ENCODE assay signal across 32 cellular contexts in genomic region chr3:82745544-82745943, GRCh38.
"Had no signal": no experiment of that assay in that cellular context is flagged by ENCODE, and none has a peak within 500 bp of the region (broad histone marks: within the 10 kb centered on the region; RNA-seq: fewer than 3 reads in every experiment).

No MANE protein-coding gene starts in this region.

- H3K4me3 ChIP-seq: SJCRH30, SK-N-MC had no signal

- ATAC-seq: activated naive CD8-positive, alpha-beta T cell treated with anti-CD3 and anti-CD28 coated beads, Interleukin-2, amount 50 U/mL, for 24 hours; activated T-cell treated with anti-CD3 and anti-CD28 coated beads, Interleukin-2, amount 50 U/mL, for 4 hours; Panc1 had no signal

- DNase-seq: activated CD4-positive, alpha-beta T cell treated with anti-CD3 and anti-CD28 coated beads, Interleukin-2, amount 10 ng/mL, durations not matched to agents 24 days and 14 days; activated CD4-positive, alpha-beta T cell treated with anti-CD3 and anti-CD28 coated beads, Interleukin-2, amount 50 U/mL, for 4 hours; activated CD8-positive, alpha-beta memory T cell treated with anti-CD3 and anti-CD28 coated beads, Interleukin-2, amount 50 U/mL, for 4 hours; activated effector memory CD4-positive, alpha-beta T cell treated with Interleukin-2 at 50 U/mL for 16 hours; activated naive CD4-positive, alpha-beta T cell treated with anti-CD3 and anti-CD28 coated beads, Interleukin-2, amount 10 ng/mL, durations not matched to agents 7 days and 5 days; activated naive CD8-positive, alpha-beta T cell treated with anti-CD3 and anti-CD28 coated beads, Interleukin-2, amount 50 U/mL, for 24 hours; activated T-cell treated with anti-CD3 and anti-CD28 coated beads for 4 hours; activated T-cell treated with anti-CD3 and anti-CD28 coated beads, Interleukin-2, amount 50 U/mL, for 4 hours; anterior cingulate cortex; central memory CD4-positive, alpha-beta T cell; Kasumi-1; KBM-7; NCI-H1092 treated with DMSO at 0.1 percent for 48 hours; NCI-H1417; NCI-H146; NCI-H187; NCI-H2029 treated with DMSO at 0.1 percent for 48 hours; NCI-H2107; NCI-H2171; NCI-H510A; NCI-H526; NCI-H748 treated with DMSO at 0.1 percent for 48 hours; SHP77; SJCRH30 had no signal

- H3K4me1 ChIP-seq: SJCRH30 had no signal

- H3K27ac ChIP-seq: SJCRH30, SK-N-MC had no signal

- H3K27me3 Mint-ChIP-seq: activated CD4-positive, alpha-beta T cell treated with anti-CD3 and anti-CD28 coated beads, Interleukin-2, amount 10 ng/mL, durations not matched to agents 24 days and 14 days; activated naive CD4-positive, alpha-beta T cell treated with anti-CD3 and anti-CD28 coated beads, Interleukin-2, amount 10 ng/mL, durations not matched to agents 7 days and 5 days; activated naive CD8-positive, alpha-beta T cell; activated naive CD8-positive, alpha-beta T cell treated with anti-CD3 and anti-CD28 coated beads, Interleukin-2, amount 50 U/mL, for 24 hours; brain; IgD-negative memory B cell had no signal

- FAIRE-seq: TTC549 had no signal

- H3K27ac Mint-ChIP-seq: activated CD4-positive, alpha-beta T cell treated with anti-CD3 and anti-CD28 coated beads, Interleukin-2, amount 10 ng/mL, durations not matched to agents 24 days and 14 days; activated naive CD4-positive, alpha-beta T cell treated with anti-CD3 and anti-CD28 coated beads, Interleukin-2, amount 10 ng/mL, durations not matched to agents 7 days and 5 days; activated naive CD8-positive, alpha-beta T cell; activated naive CD8-positive, alpha-beta T cell treated with anti-CD3 and anti-CD28 coated beads, Interleukin-2, amount 50 U/mL, for 24 hours; brain; IgD-negative memory B cell; T-helper 1 cell treated with Interleukin-12 subunit alpha and Interleukin-12 subunit beta and Interleukin-4 antibody, amounts not matched to agents 30 μg/mL and 1 μg/mL, for 36 hours; T-helper 2 cell treated with Interferon-gamma antibody and Interleukin-4, amounts not matched to agents 5 μg/mL and 100 μg/mL, for 36 hours had no signal

- H3K4me3 Mint-ChIP-seq: activated CD4-positive, alpha-beta T cell treated with anti-CD3 and anti-CD28 coated beads, Interleukin-2, amount 10 ng/mL, durations not matched to agents 24 days and 14 days; activated naive CD4-positive, alpha-beta T cell treated with anti-CD3 and anti-CD28 coated beads, Interleukin-2, amount 10 ng/mL, durations not matched to agents 7 days and 5 days; activated naive CD8-positive, alpha-beta T cell; activated naive CD8-positive, alpha-beta T cell treated with anti-CD3 and anti-CD28 coated beads, Interleukin-2, amount 50 U/mL, for 24 hours; activated T-cell treated with anti-CD3 and anti-CD28 coated beads, Interleukin-2, amount 50 U/mL, for 4 hours; brain; IgD-negative memory B cell; T-helper 1 cell treated with Interleukin-12 subunit alpha and Interleukin-12 subunit beta and Interleukin-4 antibody, amounts not matched to agents 30 μg/mL and 1 μg/mL, for 36 hours; T-helper 2 cell treated with Interferon-gamma antibody and Interleukin-4, amounts not matched to agents 5 μg/mL and 100 μg/mL, for 36 hours had no signal

- H3K4me1 Mint-ChIP-seq: activated CD4-positive, alpha-beta T cell treated with anti-CD3 and anti-CD28 coated beads, Interleukin-2, amount 10 ng/mL, durations not matched to agents 24 days and 14 days; activated naive CD4-positive, alpha-beta T cell treated with anti-CD3 and anti-CD28 coated beads, Interleukin-2, amount 10 ng/mL, durations not matched to agents 7 days and 5 days; activated naive CD8-positive, alpha-beta T cell treated with anti-CD3 and anti-CD28 coated beads, Interleukin-2, amount 50 U/mL, for 24 hours had no signal

- H3K27me3 ChIP-seq: SJCRH30 had no signal

- H3K36me3 Mint-ChIP-seq: activated naive CD4-positive, alpha-beta T cell treated with anti-CD3 and anti-CD28 coated beads, Interleukin-2, amount 10 ng/mL, durations not matched to agents 7 days and 5 days; activated naive CD8-positive, alpha-beta T cell; brain; IgD-negative memory B cell had no signal

- H3K36me3 ChIP-seq: SJCRH30 had no signal

- H3K9me3 Mint-ChIP-seq: activated naive CD4-positive, alpha-beta T cell treated with anti-CD3 and anti-CD28 coated beads, Interleukin-2, amount 10 ng/mL, durations not matched to agents 7 days and 5 days had no signal

- H3K9me3 ChIP-seq: SJCRH30 had no signal
